Comparison of ENCODE assay signal across 8 cellular contexts in the genomic region with DNA sequence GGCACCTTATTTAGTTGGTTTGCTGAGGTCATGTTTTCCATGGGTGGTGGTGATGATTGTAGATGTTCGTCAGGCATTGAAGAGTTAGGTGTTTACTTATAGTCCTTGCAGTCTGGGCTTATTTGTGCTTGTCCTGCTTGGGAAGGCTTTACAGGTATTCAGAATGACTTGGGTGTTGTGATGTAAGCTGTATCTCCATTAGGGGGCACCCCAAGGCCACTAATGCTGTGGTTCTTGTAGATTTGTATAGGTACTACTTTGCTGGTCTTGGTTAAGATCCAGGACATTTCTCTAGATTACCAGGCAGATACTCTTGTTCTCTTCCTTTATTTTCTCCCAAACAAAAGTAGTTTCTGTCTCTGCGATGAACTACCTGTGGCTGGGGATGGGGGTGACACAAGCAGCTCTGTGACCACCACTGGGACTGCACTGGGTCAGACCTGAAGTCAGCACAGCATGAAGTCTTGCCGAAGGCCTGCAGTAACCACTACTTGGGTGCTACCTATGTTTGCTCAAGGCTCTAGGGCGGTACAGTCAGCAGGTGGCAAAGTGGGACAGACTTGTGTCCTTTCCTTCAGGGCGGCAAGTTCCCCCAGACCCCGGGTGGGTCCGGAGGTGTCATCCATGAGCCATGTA.
A peak's percentile ranks its signal among the peaks of the same experiment; 100 is the strongest.
DNase-seq lines count a peak whose midpoint lies in the region; ATAC-seq and TF ChIP-seq lines count a peak whose summit lies in the region.

No MANE protein-coding gene starts in this region.

- H3K9me3 ChIP-seq in OCI-LY1 (ENCODE audit: low read length): no peaks in the 10 kb centered on the region

- no peak overlapping the region for H3K27ac ChIP-seq in OCI-LY1 (ENCODE audit: low read depth, low read length, poor library complexity, severe bottlenecking)

- CTCF ChIA-PET in activated naive CD4-positive, alpha-beta T cell treated with anti-CD3 and anti-CD28 coated beads, Interleukin-2, amount 10 ng/mL, durations not matched to agents 7 days and 5 days (lab: Charles Lee): interaction anchor here (0.7 to 2.9 kb wide), 7 partner anchors 18 to 236 kb away, joined by 3 to 14 read pairs (median 4); no protein-coding TSS in a partner anchor

- no peaks in the 10 kb centered on the region for H3K36me3 Mint-ChIP-seq in activated naive CD4-positive, alpha-beta T cell treated with anti-CD3 and anti-CD28 coated beads, Interleukin-2, amount 10 ng/mL, durations not matched to agents 7 days and 5 days

- no peaks in the 10 kb centered on the region for H3K79me2 ChIP-seq in OCI-LY1 (ENCODE audit: insufficient read depth, low read length)

- H3K27ac Mint-ChIP-seq in activated naive CD4-positive, alpha-beta T cell treated with anti-CD3 and anti-CD28 coated beads, Interleukin-2, amount 10 ng/mL, durations not matched to agents 7 days and 5 days: no peak overlapping the region

- H3K4me1 Mint-ChIP-seq in activated naive CD4-positive, alpha-beta T cell treated with anti-CD3 and anti-CD28 coated beads, Interleukin-2, amount 10 ng/mL, durations not matched to agents 7 days and 5 days: no peaks in the 10 kb centered on the region

- no peak overlapping the region for H3K4me3 Mint-ChIP-seq in activated naive CD4-positive, alpha-beta T cell treated with anti-CD3 and anti-CD28 coated beads, Interleukin-2, amount 10 ng/mL, durations not matched to agents 7 days and 5 days

- no peaks in the 10 kb centered on the region for H3K4me1 ChIP-seq in OCI-LY1 (ENCODE audit: insufficient read depth, low read length, severe bottlenecking)

- H3K4me2 ChIP-seq in OCI-LY1 (ENCODE audit: low read length): no peak overlapping the region

- H3K4me3 ChIP-seq in OCI-LY1 (ENCODE audit: low read depth, low read length, poor library complexity, severe bottlenecking) (no peak overlapping the region), foreskin fibroblast (ENCODE audit: low read depth in 1 of 2, low read length in 2 of 2) (no peak overlapping the region)

- H4K20me1 ChIP-seq in OCI-LY1 (ENCODE audit: insufficient read depth, low read length): no peaks in the 10 kb centered on the region

- TF ChIP-seq CTCF in OCI-LY1 (IDR thresholded peaks at IDR 0.05; ENCODE audit: low read length) (peak; percentile 76), foreskin fibroblast (IDR thresholded peaks at IDR 0.05; ENCODE audit: low read depth, low read length) (peak; percentile 39)

- H3K36me3 ChIP-seq in OCI-LY1 (ENCODE audit: insufficient read depth, low read length): no peaks in the 10 kb centered on the region

- H2AFZ ChIP-seq in OCI-LY1 (ENCODE audit: low read length): no peak overlapping the region

- H3K9me2 ChIP-seq in OCI-LY1 (ENCODE audit: low read depth, low read length): no peaks in the 10 kb centered on the region

- peak; percentile 62 for ATAC-seq in HG02642 (IDR thresholded peaks at IDR 0.05; ENCODE audit: poor library complexity, unreplicated experiment)

- no peaks in the 10 kb centered on the region for H3K27me3 ChIP-seq in OCI-LY1 (ENCODE audit: insufficient read depth, low read length)

- H3F3A ChIP-seq in OCI-LY1 (ENCODE audit: insufficient read depth, low read length): no peaks in the 10 kb centered on the region

- H3K9ac ChIP-seq in OCI-LY1 (ENCODE audit: low read length): no peak overlapping the region

- peaks cover 13% of the 10 kb centered on the region for H3K27me3 Mint-ChIP-seq in activated naive CD4-positive, alpha-beta T cell treated with anti-CD3 and anti-CD28 coated beads, Interleukin-2, amount 10 ng/mL, durations not matched to agents 7 days and 5 days

- peak; percentile 56 for DNase-seq in activated naive CD4-positive, alpha-beta T cell treated with anti-CD3 and anti-CD28 coated beads, Interleukin-2, amount 10 ng/mL, durations not matched to agents 7 days and 5 days
- no peak for DNase-seq in activated naive CD4-positive, alpha-beta T cell (lab: John Stamatoyannopoulos, UW)
- DNase-seq in foreskin fibroblast: peak in 1 of 2 donors; percentile 33
- no peak for DNase-seq in Ammon's horn (ENCODE audit: low spot score)
- DNase-seq in foreskin melanocyte: no peak
- no peak for DNase-seq in hepatic stellate cell (ENCODE audit: low spot score)

- no peaks in the 10 kb centered on the region for H3K9me3 Mint-ChIP-seq in activated naive CD4-positive, alpha-beta T cell treated with anti-CD3 and anti-CD28 coated beads, Interleukin-2, amount 10 ng/mL, durations not matched to agents 7 days and 5 days
